ENCODE assay signal across 19 cellular contexts in the genomic region with DNA sequence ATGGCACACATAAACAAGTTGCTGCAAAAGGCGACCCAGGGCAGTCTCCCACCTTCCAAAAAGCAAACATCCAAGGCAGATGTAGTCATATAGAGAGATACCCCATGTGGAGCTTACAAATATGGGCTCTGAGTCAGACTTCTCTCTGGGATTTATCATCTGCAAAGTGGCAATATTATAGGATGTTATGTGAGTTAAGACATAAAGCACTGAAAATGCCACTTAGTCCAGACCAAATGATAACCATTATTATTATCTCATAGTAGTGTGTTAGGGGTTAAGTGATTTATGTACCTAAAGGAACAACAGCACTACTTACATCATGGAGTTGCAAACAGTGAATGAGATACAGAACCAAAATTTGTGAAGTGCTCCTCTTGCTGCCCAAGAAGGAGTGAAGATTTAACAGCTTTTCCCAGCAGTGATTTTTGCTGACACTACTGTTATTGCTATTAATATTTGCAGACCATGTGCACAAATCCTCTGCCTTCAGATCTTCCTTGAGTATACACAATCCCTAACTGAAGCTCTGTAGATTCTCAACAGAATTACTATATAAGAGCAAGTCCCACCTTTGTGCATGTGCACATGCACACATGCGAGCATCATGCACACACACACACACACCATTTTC.
DNase-seq lines count a peak whose midpoint lies in the region; ATAC-seq and TF ChIP-seq lines count a peak whose summit lies in the region.
"Had no signal": no experiment of that assay in that cellular context is flagged by ENCODE, and none has a peak within 500 bp of the region (broad histone marks: within the 10 kb centered on the region; RNA-seq: fewer than 3 reads in every experiment).

No MANE protein-coding gene starts in this region.

- no peak overlapping the region for H3K4me2 ChIP-seq in IMR-90 (ENCODE audit: low read depth, low read length)
- H3K4me2 ChIP-seq: BLaER1 had no signal

- dilution Hi-C loops in IMR-90 (cut with HindIII; ENCODE audit: low sequenced_read_pairs, unreplicated experiment) = no loop called here

- H3K18ac ChIP-seq in IMR-90 (ENCODE audit: low read depth, low read length) = no peak overlapping the region

- H3K4ac ChIP-seq in IMR-90 (ENCODE audit: low read depth, low read length) = no peak overlapping the region

- no peak overlapping the region for H3K4me3 ChIP-seq in IMR-90 (ENCODE audit: insufficient read depth, low read depth, low read length)
- no peak overlapping the region for H3K4me3 ChIP-seq in astrocyte of the spinal cord (ENCODE audit: low read depth, low read length)
- no peak overlapping the region for H3K4me3 ChIP-seq in lower leg skin (ENCODE audit: low read depth, poor library complexity, severe bottlenecking)
- H3K4me3 ChIP-seq: BLaER1, GM12878, HAP-1 had no signal

- no peak overlapping the region for H2AK5ac ChIP-seq in IMR-90 (ENCODE audit: low read depth, low read length)

- TF ChIP-seq RAD21 in IMR-90 (IDR thresholded peaks at IDR 0.05; ENCODE audit: low read length) = no peak

- no peaks in the 10 kb centered on the region for H4K20me1 ChIP-seq in IMR-90 (ENCODE audit: insufficient read depth, low read length)
- H4K20me1 ChIP-seq: BLaER1 had no signal

- no TSS peak for BruUV-seq in IMR-90 (replicated peaks; lab: Mats Ljungman, UMichigan)

- in situ Hi-C loops in IMR-90 (cut with MboI; ENCODE audit: low sequenced_read_pairs) (no loop called here), astrocyte of the spinal cord (cut with HindIII; ENCODE audit: low sequenced_read_pairs) (no loop called here), ACHN (cut with HindIII; ENCODE audit: low pct_ligation_motif_present, low pct_unique_long_range_greater_than_20kb, low sequenced_read_pairs) (no loop called here)

- no CpG with 5 or more reads among the region's 2 CpGs for WGBS in IMR-90 (ENCODE audit: extremely low coverage in 2 of 2, insufficient read length in 1 of 2), 2 experiments
- WGBS in lower leg skin, 2 donors = 81 to 85% methylated on average over 2 of the region's 2 CpGs

- CTCF ChIA-PET in IMR-90 (lab: Yijun Ruan, JAX) = interaction anchor here (1.4 kb wide), 1 partner anchor 17 kb away, joined by 4 read pairs; no protein-coding TSS in a partner anchor

- no peaks in the 10 kb centered on the region for H3K36me3 ChIP-seq in IMR-90 (ENCODE audit: control insufficient read depth, insufficient read depth, low read length)
- H3K36me3 ChIP-seq: BLaER1, HAP-1 had no signal

- H2BK120ac ChIP-seq in IMR-90 (ENCODE audit: low read depth, low read length) = no peak overlapping the region

- H3K14ac ChIP-seq in IMR-90 (replicated peaks; ENCODE audit: low read depth, low read length) = no peak overlapping the region

- H4K91ac ChIP-seq in IMR-90 (ENCODE audit: insufficient read depth, low read depth, low read length) = no peak overlapping the region

- no peak overlapping the region for H2BK5ac ChIP-seq in IMR-90 (ENCODE audit: low read depth, low read length, poor library complexity, severe bottlenecking)

- no peak overlapping the region for H2BK20ac ChIP-seq in IMR-90 (ENCODE audit: low read depth, low read length)

- H3K23ac ChIP-seq in IMR-90 (ENCODE audit: low read depth, low read length) = no peak overlapping the region

- no peak overlapping the region for H3K56ac ChIP-seq in IMR-90 (ENCODE audit: extremely low read depth, insufficient read depth, low read length)

- H4K5ac ChIP-seq in IMR-90 (ENCODE audit: low read depth, low read length) = no peak overlapping the region

- H3K9me3 ChIP-seq in IMR-90 (ENCODE audit: control insufficient read depth, insufficient read depth, low read length) = no peaks in the 10 kb centered on the region; the same call in 1 of the 2 replicates
- H3K9me3 ChIP-seq: HAP-1 had no signal

- TF ChIP-seq CTCF in IMR-90 (conservative IDR thresholded peaks at IDR 0.05; ENCODE audit: low read depth, low read length) = no peak
- TF ChIP-seq CTCF in astrocyte of the spinal cord (IDR thresholded peaks at IDR 0.05; ENCODE audit: low read depth, low read length) = no peak
- TF ChIP-seq CTCF in lower leg skin (IDR thresholded peaks at IDR 0.05) = no peak

- POLR2A ChIA-PET in IMR-90 (lab: Charles Lee; ENCODE audit: unreplicated experiment) = no interaction called here

- H3K27me3 ChIP-seq in IMR-90 (ENCODE audit: control insufficient read depth, insufficient read depth, low read length) = no peaks in the 10 kb centered on the region; the same call in 1 of the 2 replicates
- H3K27me3 ChIP-seq: BLaER1 had no signal

- H2AFZ ChIP-seq in IMR-90 (replicated peaks; ENCODE audit: low read length, poor library complexity) = no peak overlapping the region

- no peak overlapping the region for H2BK15ac ChIP-seq in IMR-90 (ENCODE audit: low read depth, low read length)

- TF ChIP-seq POLR2A in IMR-90 (IDR thresholded peaks at IDR 0.05; ENCODE audit: low read depth, low read length) (no peak), lower leg skin (IDR thresholded peaks at IDR 0.05) (no peak)

- ATAC-seq in IMR-90 (ENCODE audit: low read depth) = no peak
- ATAC-seq: GM12878 had no signal

- no peak overlapping the region for H4K8ac ChIP-seq in IMR-90 (ENCODE audit: low read depth in 2 of 2, low read length in 2 of 2)

- peak; percentile 9 for DNase-seq in NCI-H2227 treated with DMSO at 0.1 percent for 48 hours (lab: John Stamatoyannopoulos, UW)
- no peak for DNase-seq in NCI-H2227 (lab: John Stamatoyannopoulos, UW; ENCODE audit: unreplicated experiment)
- peak; percentile 8 for DNase-seq in A172 (ENCODE audit: low spot score)
- DNase-seq in IMR-90 = no peak
- DNase-seq in astrocyte of the spinal cord (ENCODE audit: low read depth, low spot score) = peak; percentile 5
- DNase-seq in ACHN = no peak
- no peak for DNase-seq in lower leg skin (ENCODE audit: low spot score in 2 of 2)
- DNase-seq in retina = no peak
- DNase-seq: CD4-positive, alpha-beta T cell; CD8-positive, alpha-beta memory T cell; DMS 273 treated with DMSO at 0.1 percent for 48 hours; DMS79; EL; GDM1; GOT3 had no signal

- no peak overlapping the region for H3K9ac ChIP-seq in IMR-90 (ENCODE audit: low read depth, low read length)
- H3K9ac ChIP-seq: BLaER1 had no signal

- H3K4me1 ChIP-seq in IMR-90 (ENCODE audit: control insufficient read depth, insufficient read depth, low read length) = no peaks in the 10 kb centered on the region
- H3K4me1 ChIP-seq: BLaER1, HAP-1 had no signal

- no peaks in the 10 kb centered on the region for H3K79me1 ChIP-seq in IMR-90 (ENCODE audit: low read depth in 1 of 2, low read length in 2 of 2)

- H2AK9ac ChIP-seq in IMR-90 (replicated peaks; ENCODE audit: low read depth, low read length, poor library complexity) = no peak overlapping the region

- intact Hi-C loops in IMR-90 (cut with micrococcal nuclease) (no loop called here), lower leg skin (cut with DNase I; ENCODE audit: low total_unique reads) (no loop called here)

- H3K27ac ChIP-seq in IMR-90 (ENCODE audit: insufficient read depth, low read length) = no peak overlapping the region
- H3K27ac ChIP-seq: 22Rv1, BLaER1 had no signal

- H3K9me1 ChIP-seq in IMR-90 (ENCODE audit: insufficient read depth, low read length) = no peaks in the 10 kb centered on the region; the same call in 1 of the 2 replicates

TF ChIP-seq in IMR-90, 13 proteins besides CTCF, POLR2A, EP300 and RAD21:
- no peak for TF ChIP-seq MAZ (IDR thresholded peaks at IDR 0.05; ENCODE audit: borderline replicate concordance, low read depth, low read length)
- TF ChIP-seq MAFK (IDR thresholded peaks at IDR 0.05; ENCODE audit: low read depth, low read length) = peak; percentile 59
- no peak for TF ChIP-seq SMC3 (IDR thresholded peaks at IDR 0.05; ENCODE audit: low read depth, low read length)
- no peak for TF ChIP-seq RFX5 (IDR thresholded peaks at IDR 0.05; ENCODE audit: low read depth, low read length)
- TF ChIP-seq BHLHE40 (IDR thresholded peaks at IDR 0.05; ENCODE audit: low read depth, low read length) = no peak

Comparison
In these comparisons a context has a peak if more than half of its experiments do, and no peak if none do; other contexts are left out.
1. DNase-seq: peak in NCI-H2227 treated with DMSO at 0.1 percent for 48 hours (single experiment), A172 (single experiment) and astrocyte of the spinal cord (single experiment); none in NCI-H2227 (single experiment), IMR-90 (single experiment), ACHN (single experiment), lower leg skin (0 of 2) and retina (single experiment).